In the genomic region with DNA sequence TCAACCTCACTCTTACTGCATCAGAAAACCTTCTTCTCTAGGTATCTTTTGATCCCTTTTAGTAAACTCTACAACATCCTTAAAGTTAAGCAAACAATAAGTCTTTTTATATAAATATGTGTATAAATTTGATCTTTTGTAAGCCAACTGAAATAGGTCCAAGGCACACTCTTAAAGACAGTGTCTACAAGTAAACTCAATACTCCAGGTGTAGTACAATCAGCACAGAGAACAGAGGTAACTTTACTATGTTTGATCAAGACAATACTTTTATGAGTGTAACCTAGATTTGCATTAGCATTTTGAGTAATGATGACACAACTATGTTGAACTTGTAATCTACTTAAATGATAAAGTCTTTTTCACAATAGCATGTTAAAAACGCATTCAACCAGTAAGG, we compare ENCODE assay signal across 21 cellular contexts.
"Had no signal": no experiment of that assay in that cellular context is flagged by ENCODE, and none has a peak within 500 bp of the region (broad histone marks: within the 10 kb centered on the region; RNA-seq: fewer than 3 reads in every experiment).

No MANE protein-coding gene starts in this region.

- DNase-seq: KBM-7, MM.1S, NCI-H1092 treated with DMSO at 0.1 percent for 48 hours, NCI-H1436, NCI-H187, NCI-H2029, NCI-H2081 treated with DMSO at 0.1 percent for 48 hours, NCI-H2171, NCI-H226, NCI-H446, NCI-H510A, NCI-H524 treated with DMSO at 0.1 percent for 48 hours, NCI-H69, NCI-H774, SHP77, SK-N-SH, SW 1271, T-cell had no signal

- H3K36me3 Mint-ChIP-seq: T-cell had no signal

- H3K27me3 Mint-ChIP-seq: T-cell had no signal

- ATAC-seq: Panc1, T-cell had no signal

- H3K27ac Mint-ChIP-seq: T-cell had no signal

- H3K4me1 Mint-ChIP-seq: T-cell had no signal

- H3K27ac ChIP-seq: HL-60, RWPE1 had no signal

- H3K4me3 Mint-ChIP-seq: T-cell had no signal
